26 cellular contexts compared by ENCODE assay signal in the genomic region with DNA sequence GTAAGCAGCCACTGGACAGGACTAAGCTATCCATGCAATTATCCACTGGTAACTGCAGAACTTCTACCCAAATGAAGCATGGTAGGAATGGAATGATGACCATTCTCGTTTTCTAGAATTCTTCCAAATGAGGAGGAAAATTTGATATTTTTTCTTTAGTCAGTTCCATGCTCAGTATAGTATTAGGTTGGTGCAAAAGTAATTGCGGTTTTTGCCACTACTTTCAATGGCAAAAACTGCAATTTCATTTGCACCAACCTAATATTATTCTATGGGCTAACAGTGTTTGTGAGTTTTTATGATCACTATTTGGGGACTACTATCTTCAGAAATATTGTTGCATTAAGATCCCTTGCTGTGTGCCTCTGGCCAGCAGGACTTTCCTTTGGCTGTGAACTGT.
"Had no signal": no experiment of that assay in that cellular context is flagged by ENCODE, and none has a peak within 500 bp of the region (broad histone marks: within the 10 kb centered on the region; RNA-seq: fewer than 3 reads in every experiment).

No MANE protein-coding gene starts in this region.

- H3K4me3 ChIP-seq: stomach, suprapubic skin, testis, thoracic aorta, thyroid gland, tibial artery, tibial nerve, transverse colon, upper lobe of left lung, upper lobe of right lung, uterus, vagina had no signal

- H3K36me3 ChIP-seq: stomach, suprapubic skin, thoracic aorta, thyroid gland, tibial artery, tibial nerve, transverse colon, upper lobe of left lung, upper lobe of right lung, uterus, vagina had no signal

- H3K27ac ChIP-seq: stomach, suprapubic skin, testis, thoracic aorta, thyroid gland, tibial artery, tibial nerve, transverse colon, upper lobe of left lung, upper lobe of right lung, uterus, vagina had no signal

- H3K27me3 ChIP-seq: stomach, suprapubic skin, testis, thyroid gland, tibial artery, tibial nerve, transverse colon, upper lobe of left lung, upper lobe of right lung, uterus, vagina had no signal

- DNase-seq: stimulated activated CD4-positive, alpha-beta T cell treated with anti-CD3 and anti-CD28 coated beads, Interleukin-2, amount 100 ng/mL, for 48 hours; stimulated activated CD4-positive, alpha-beta T cell treated with anti-CD3 and anti-CD28 coated beads, Interleukin-4, amount 100 ng/mL, for 1 hour; stimulated activated CD4-positive, alpha-beta T cell treated with anti-CD3 and anti-CD28 coated beads, Interleukin-4, amount 100 ng/mL, for 24 hours; stimulated activated CD4-positive, alpha-beta T cell treated with anti-CD3 and anti-CD28 coated beads, Interleukin-4, amount 100 ng/mL, for 4 hours; stimulated activated CD8-positive, alpha-beta memory T cell treated with anti-CD3 and anti-CD28 coated beads, Interleukin-4, amount 100 ng/mL, for 48 hours; stimulated activated naive B cell treated with anti-CD40 and anti-IgM and Interleukin-4, amounts not matched to agents 10 μg/mL and 1 μg/mL and 100 μg/mL, for 72 hours; stimulated activated naive CD4-positive, alpha-beta T cell; stimulated activated naive CD4-positive, alpha-beta T cell treated with Interleukin-2 at 50 U/mL for 16 hours; stimulated activated naive CD8-positive, alpha-beta T cell treated with anti-CD3 and anti-CD28 coated beads, Interleukin-15, amount 100 ng/mL, for 72 hours; stimulated activated naive CD8-positive, alpha-beta T cell treated with anti-CD3 and anti-CD28 coated beads, Interleukin-15, Interleukin-2, amounts not matched to agents 100 U/mL and 50 U/mL, for 24 hours; stomach; substantia nigra; testis; thyroid gland; tibial artery; transverse colon; trophoblast cell; upper lobe of left lung; upper lobe of right lung; uterus had no signal

- H3K4me1 ChIP-seq: stomach, suprapubic skin, testis, thyroid gland, transverse colon, upper lobe of left lung, upper lobe of right lung, uterus had no signal

- ATAC-seq: stimulated activated effector memory CD8-positive, alpha-beta T cell treated with anti-CD3 and anti-CD28 coated beads, Interleukin-12 subunit alpha, Interleukin-12 subunit beta, amount 100 ng/mL, for 72 hours; stimulated activated memory B cell treated with anti-CD40 and anti-IgM and Interleukin-4, amounts not matched to agents 10 μg/mL and 1 μg/mL and 100 μg/mL, for 72 hours; stimulated activated naive B cell treated with anti-CD40 and anti-IgM and Interleukin-4, amounts not matched to agents 10 μg/mL and 1 μg/mL and 100 μg/mL, for 72 hours; stimulated activated naive CD8-positive, alpha-beta T cell treated with anti-CD3 and anti-CD28 coated beads, Interleukin-15, amount 100 ng/mL, for 72 hours; stimulated activated naive CD8-positive, alpha-beta T cell treated with anti-CD3 and anti-CD28 coated beads, Interleukin-15, Interleukin-2, amounts not matched to agents 100 U/mL and 50 U/mL, for 24 hours; upper lobe of right lung had no signal

- H3K9me3 ChIP-seq: stomach, suprapubic skin, testis, thoracic aorta, thyroid gland, tibial artery, tibial nerve, transverse colon, upper lobe of left lung, upper lobe of right lung, uterus, vagina had no signal
